In genomic region chr14:87868920-87869319, GRCh38 we compare ENCODE assay signal across 1 cellular context.
TF ChIP-seq lines count a peak whose summit lies in the region.

No MANE protein-coding gene starts in this region.

TF ChIP-seq in SK-N-SH, 30 proteins besides CTCF, POLR2A, EP300 and RAD21 (continued from another document):
- TF ChIP-seq ZBTB33 (IDR thresholded peaks at IDR 0.05; ENCODE audit: borderline replicate concordance, low read depth) (no peak), YY1 (IDR thresholded peaks at IDR 0.05; ENCODE audit: low read depth) (no peak), USF2 (IDR thresholded peaks at IDR 0.05; ENCODE audit: borderline replicate concordance, low read depth, low read length) (no peak), JUND (IDR thresholded peaks at IDR 0.05) (no peak), SMC3 (IDR thresholded peaks at IDR 0.05; ENCODE audit: low read depth, low read length) (no peak)
